Comparison of ENCODE assay signal across 8 cellular contexts in genomic region chr4:110287130-110287529, GRCh38.
DNase-seq lines count a peak whose midpoint lies in the region; ATAC-seq, FAIRE-seq and TF ChIP-seq lines count a peak whose summit lies in the region.

No MANE protein-coding gene starts in this region.

- no peaks in the 10 kb centered on the region for H3K9me2 ChIP-seq in PC-9 (ENCODE audit: insufficient read depth)

- H3K4me1 ChIP-seq in PC-9 (replicated peaks; ENCODE audit: insufficient read depth) (peaks cover 14% of the 10 kb centered on the region; the same call in 1 of the 2 replicates), Caco-2 (no peaks in the 10 kb centered on the region)

- no peak overlapping the region for H3K27ac Mint-ChIP-seq in activated naive CD4-positive, alpha-beta T cell treated with anti-CD3 and anti-CD28 coated beads, Interleukin-2, amount 10 ng/mL, durations not matched to agents 7 days and 5 days
- H3K27ac Mint-ChIP-seq in Caco-2 (ENCODE audit: unreplicated experiment), result no peak overlapping the region

- peak; percentile 10 for DNase-seq in activated naive CD4-positive, alpha-beta T cell treated with Interleukin-2 at 50 U/mL for 16 hours
- no peak for DNase-seq in activated naive CD4-positive, alpha-beta T cell treated with anti-CD3 and anti-CD28 coated beads, Interleukin-2, amount 10 ng/mL, durations not matched to agents 7 days and 5 days
- peak; percentile 41 to 85 for DNase-seq in PC-9
- peak; percentile 47 for DNase-seq in kidney tubule cell (ENCODE audit: low spot score)
- DNase-seq in SKM-1 (lab: John Stamatoyannopoulos, UW; ENCODE audit: unreplicated experiment), result no peak
- no peak for DNase-seq in Caco-2
- DNase-seq in D721Med (ENCODE audit: insufficient read length, low spot score), result no peak

- FAIRE-seq in D721Med (lab: Jason Lieb, UNC), result no peak

- H3K4me1 Mint-ChIP-seq in activated naive CD4-positive, alpha-beta T cell treated with anti-CD3 and anti-CD28 coated beads, Interleukin-2, amount 10 ng/mL, durations not matched to agents 7 days and 5 days, result peaks cover 5% of the 10 kb centered on the region
- H3K4me1 Mint-ChIP-seq in Caco-2 (ENCODE audit: low read depth, unreplicated experiment), result no peaks in the 10 kb centered on the region

- H3F3A ChIP-seq in PC-9 (ENCODE audit: insufficient read depth, low read depth), result no peaks in the 10 kb centered on the region; the same call in 1 of the 2 replicates

- no peaks in the 10 kb centered on the region for H3K9me3 Mint-ChIP-seq in activated naive CD4-positive, alpha-beta T cell treated with anti-CD3 and anti-CD28 coated beads, Interleukin-2, amount 10 ng/mL, durations not matched to agents 7 days and 5 days
- no peaks in the 10 kb centered on the region for H3K9me3 Mint-ChIP-seq in Caco-2 (ENCODE audit: unreplicated experiment)

- H3K4me3 Mint-ChIP-seq in activated naive CD4-positive, alpha-beta T cell treated with anti-CD3 and anti-CD28 coated beads, Interleukin-2, amount 10 ng/mL, durations not matched to agents 7 days and 5 days, result no peak overlapping the region
- no peak overlapping the region for H3K4me3 Mint-ChIP-seq in Caco-2 (ENCODE audit: unreplicated experiment)

- CTCF ChIA-PET in activated naive CD4-positive, alpha-beta T cell treated with anti-CD3 and anti-CD28 coated beads, Interleukin-2, amount 10 ng/mL, durations not matched to agents 7 days and 5 days (lab: Charles Lee), result interaction anchor here (0.6 kb wide), 1 partner anchor 148 kb away, joined by 3 read pairs; no protein-coding TSS in a partner anchor
- CTCF ChIA-PET in PC-9 (lab: Charles Lee) (interaction anchor here (0.6 kb wide), 1 partner anchor 278 kb away, joined by 3 read pairs; no protein-coding TSS in a partner anchor), Caco-2 (lab: Charles Lee) (no interaction called here)

- BruUV-seq in PC-9 (replicated peaks; lab: Mats Ljungman, UMichigan) (no TSS peak), Caco-2 (replicated peaks; lab: Mats Ljungman, UMichigan) (no TSS peak)

- H2AFZ ChIP-seq in PC-9, result no peak overlapping the region

- H3K79me2 ChIP-seq in PC-9 (ENCODE audit: low read depth), result no peaks in the 10 kb centered on the region

- peaks cover 19% of the 10 kb centered on the region for H3K27me3 Mint-ChIP-seq in activated naive CD4-positive, alpha-beta T cell treated with anti-CD3 and anti-CD28 coated beads, Interleukin-2, amount 10 ng/mL, durations not matched to agents 7 days and 5 days
- peaks cover 5% of the 10 kb centered on the region for H3K27me3 Mint-ChIP-seq in Caco-2 (ENCODE audit: insufficient read depth, unreplicated experiment)

- peak; percentile 100 for ATAC-seq in HG02798 (IDR thresholded peaks at IDR 0.05; ENCODE audit: poor library complexity, unreplicated experiment)

- H4K20me1 ChIP-seq in PC-9 (ENCODE audit: insufficient read depth), result no peaks in the 10 kb centered on the region

- H3K9me3 ChIP-seq in PC-9 (ENCODE audit: insufficient read depth, low read depth) (no peaks in the 10 kb centered on the region), Caco-2 (no peaks in the 10 kb centered on the region)

- POLR2A ChIA-PET in PC-9 (lab: Charles Lee; ENCODE audit: unreplicated experiment), result interaction anchor here (0.6 kb wide), 1 partner anchor 90 kb away, joined by 6 read pairs; no protein-coding TSS in a partner anchor
- POLR2A ChIA-PET in Caco-2 (lab: Charles Lee), result no interaction called here

- peak overlapping the region; percentile 86 for H3K27ac ChIP-seq in PC-9

- TF ChIP-seq CTCF in PC-9 (conservative IDR thresholded peaks at IDR 0.05) (no peak), Caco-2 (IDR thresholded peaks at IDR 0.05; ENCODE audit: insufficient read depth in 1 of 2, low read depth in 1 of 2, low read length in 1 of 2, severe bottlenecking in 1 of 2, unreplicated experiment in 1 of 2) (no peak), D721Med (IDR thresholded peaks at IDR 0.05; ENCODE audit: insufficient read depth, missing control alignments) (no peak)

- no peak overlapping the region for H3K4me3 ChIP-seq in PC-9
- no peak overlapping the region for H3K4me3 ChIP-seq in Caco-2 (ENCODE audit: low read depth, low read length)

- intact Hi-C loops in PC-9 (cut with micrococcal nuclease; ENCODE audit: unreplicated experiment), result no loop called here
- intact Hi-C loops in Caco-2 (cut with micrococcal nuclease; ENCODE audit: unreplicated experiment), result no loop called here

- H3K36me3 ChIP-seq in PC-9 (ENCODE audit: low read depth) (no peaks in the 10 kb centered on the region), Caco-2 (ENCODE audit: control insufficient read depth, insufficient read depth, low read length) (no peaks in the 10 kb centered on the region)

- peak overlapping the region; percentile 58 for H3K4me2 ChIP-seq in PC-9

- H3K27me3 ChIP-seq in PC-9 (ENCODE audit: insufficient read depth, low read depth) (no peaks in the 10 kb centered on the region), Caco-2 (replicated peaks; ENCODE audit: control insufficient read depth, insufficient read depth, low read length) (no peaks in the 10 kb centered on the region)

- no peaks in the 10 kb centered on the region for H3K36me3 Mint-ChIP-seq in activated naive CD4-positive, alpha-beta T cell treated with anti-CD3 and anti-CD28 coated beads, Interleukin-2, amount 10 ng/mL, durations not matched to agents 7 days and 5 days
- H3K36me3 Mint-ChIP-seq in Caco-2 (ENCODE audit: insufficient read depth, unreplicated experiment), result no peaks in the 10 kb centered on the region

Comparison
In these comparisons a context has a peak if more than half of its experiments do, and no peak if none do; other contexts are left out.
1. DNase-seq: peak in activated naive CD4-positive, alpha-beta T cell treated with Interleukin-2 at 50 U/mL for 16 hours (single experiment), PC-9 (2 of 2) and kidney tubule cell (single experiment); none in activated naive CD4-positive, alpha-beta T cell treated with anti-CD3 and anti-CD28 coated beads, Interleukin-2, amount 10 ng/mL, durations not matched to agents 7 days and 5 days (single experiment), SKM-1 (single experiment), Caco-2 (0 of 2) and D721Med (single experiment).